In the genomic region with DNA sequence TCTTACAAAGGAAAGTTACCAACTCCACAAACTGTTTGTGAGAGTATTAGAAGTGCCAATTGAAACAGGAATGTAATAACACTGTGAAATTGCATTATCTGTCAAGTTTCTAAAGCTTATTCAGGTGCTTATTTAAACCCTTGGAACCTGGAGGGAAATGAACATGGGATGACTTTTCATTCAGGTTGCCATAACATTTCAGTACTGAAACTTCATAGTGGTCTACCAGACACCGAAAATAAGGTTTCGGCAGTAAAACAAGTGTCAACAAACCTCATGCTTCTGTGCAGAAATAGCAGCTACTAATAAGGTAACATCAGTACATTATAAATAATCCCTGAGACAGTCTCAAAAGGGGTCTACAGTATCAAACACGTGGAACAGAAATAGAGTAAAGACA, we compare ENCODE assay signal across 1 cellular context.
TF ChIP-seq lines count a peak whose summit lies in the region.

No MANE protein-coding gene starts in this region.

TF ChIP-seq in GM12878, 131 proteins besides CTCF, POLR2A, EP300 and RAD21 (continued from another document):
- TF ChIP-seq, protein P1, sequence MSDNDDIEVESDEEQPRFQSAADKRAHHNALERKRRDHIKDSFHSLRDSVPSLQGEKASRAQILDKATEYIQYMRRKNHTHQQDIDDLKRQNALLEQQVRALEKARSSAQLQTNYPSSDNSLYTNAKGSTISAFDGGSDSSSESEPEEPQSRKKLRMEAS (IDR thresholded peaks at IDR 0.05; ENCODE audit: low read depth, low read length) = no peak
- 0 out of 2 replicates have a peak, but pooled peaks have one; percentile 16 for TF ChIP-seq JUNB (IDR thresholded peaks at IDR 0.05)
- TF ChIP-seq CHD1 (IDR thresholded peaks at IDR 0.05; ENCODE audit: low read depth, low read length) = no peak
- TF ChIP-seq MTA2 (IDR thresholded peaks at IDR 0.05; ENCODE audit: low read depth) = peak; percentile 56
- no peak for TF ChIP-seq ZNF217 (IDR thresholded peaks at IDR 0.05)
- peak; percentile 75 for TF ChIP-seq MEF2B (IDR thresholded peaks at IDR 0.05; ENCODE audit: partially characterized antibody, poor library complexity, severe bottlenecking)
- peak; percentile 32; the same call in 1 of the 2 replicates for TF ChIP-seq DPF2 (IDR thresholded peaks at IDR 0.05)
- no peak for TF ChIP-seq KAT2A (conservative IDR thresholded peaks at IDR 0.05; ENCODE audit: control insufficient read depth, low read depth, low read length)
- TF ChIP-seq, protein P2, sequence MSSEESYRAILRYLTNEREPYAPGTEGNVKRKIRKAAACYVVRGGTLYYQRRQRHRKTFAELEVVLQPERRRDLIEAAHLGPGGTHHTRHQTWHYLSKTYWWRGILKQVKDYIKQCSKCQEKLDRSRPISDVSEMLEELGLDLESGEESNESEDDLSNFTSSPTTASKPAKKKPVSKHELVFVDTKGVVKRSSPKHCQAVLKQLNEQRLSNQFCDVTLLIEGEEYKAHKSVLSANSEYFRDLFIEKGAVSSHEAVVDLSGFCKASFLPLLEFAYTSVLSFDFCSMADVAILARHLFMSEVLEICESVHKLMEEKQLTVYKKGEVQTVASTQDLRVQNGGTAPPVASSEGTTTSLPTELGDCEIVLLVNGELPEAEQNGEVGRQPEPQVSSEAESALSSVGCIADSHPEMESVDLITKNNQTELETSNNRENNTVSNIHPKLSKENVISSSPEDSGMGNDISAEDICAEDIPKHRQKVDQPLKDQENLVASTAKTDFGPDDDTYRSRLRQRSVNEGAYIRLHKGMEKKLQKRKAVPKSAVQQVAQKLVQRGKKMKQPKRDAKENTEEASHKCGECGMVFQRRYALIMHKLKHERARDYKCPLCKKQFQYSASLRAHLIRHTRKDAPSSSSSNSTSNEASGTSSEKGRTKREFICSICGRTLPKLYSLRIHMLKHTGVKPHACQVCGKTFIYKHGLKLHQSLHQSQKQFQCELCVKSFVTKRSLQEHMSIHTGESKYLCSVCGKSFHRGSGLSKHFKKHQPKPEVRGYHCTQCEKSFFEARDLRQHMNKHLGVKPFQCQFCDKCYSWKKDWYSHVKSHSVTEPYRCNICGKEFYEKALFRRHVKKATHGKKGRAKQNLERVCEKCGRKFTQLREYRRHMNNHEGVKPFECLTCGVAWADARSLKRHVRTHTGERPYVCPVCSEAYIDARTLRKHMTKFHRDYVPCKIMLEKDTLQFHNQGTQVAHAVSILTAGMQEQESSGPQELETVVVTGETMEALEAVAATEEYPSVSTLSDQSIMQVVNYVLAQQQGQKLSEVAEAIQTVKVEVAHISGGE (CRISPR knock-in tag; IDR thresholded peaks at IDR 0.05) = no peak
- no peak for TF ChIP-seq STAT1 (conservative IDR thresholded peaks at IDR 0.05)
- TF ChIP-seq NBN (IDR thresholded peaks at IDR 0.05) = no peak
- TF ChIP-seq TBL1XR1 (IDR thresholded peaks at IDR 0.05; ENCODE audit: low read depth, low read length) = 0 out of 2 replicates have a peak, but pooled peaks have one; percentile 28
